1 cellular context compared by ENCODE assay signal in the genomic region with DNA sequence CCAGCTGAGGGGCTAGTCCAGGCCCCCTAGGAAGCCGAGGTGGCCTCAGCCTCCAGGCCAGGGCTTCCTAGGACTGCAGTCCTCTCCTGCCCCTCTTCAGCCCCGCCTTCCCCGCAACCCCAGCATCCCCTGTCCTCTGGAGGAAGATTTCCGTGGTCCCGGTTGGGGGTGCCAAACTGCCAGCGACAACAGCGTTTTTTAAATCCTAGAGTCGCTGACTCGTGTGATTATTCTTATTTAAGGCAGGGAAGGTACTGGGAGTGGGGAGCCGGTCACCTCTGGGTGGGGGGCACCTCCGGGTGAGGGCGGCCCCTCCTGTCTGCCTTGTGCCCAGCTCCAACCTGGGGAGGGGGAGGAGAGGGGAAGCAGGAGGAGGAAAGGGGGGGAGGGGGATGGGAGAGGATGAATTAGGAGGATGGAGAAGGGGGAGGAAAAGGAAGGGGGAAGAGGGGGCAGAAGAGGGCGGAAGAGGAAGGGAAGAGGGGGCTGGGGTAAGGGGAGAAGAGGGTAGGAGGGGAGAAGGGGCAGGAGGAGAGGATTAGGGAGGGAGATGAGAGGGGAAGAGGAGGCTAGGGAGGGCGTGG.
TF ChIP-seq lines count a peak whose summit lies in the region.

No MANE protein-coding gene starts in this region.

TF ChIP-seq in H1, 55 proteins besides CTCF, POLR2A, EP300 and RAD21:
- no peak for TF ChIP-seq KDM5A (IDR thresholded peaks at IDR 0.05; ENCODE audit: low read length)
- peak; percentile 36 for TF ChIP-seq ASH2L (IDR thresholded peaks at IDR 0.05; ENCODE audit: low read length)
- TF ChIP-seq CTBP2 (IDR thresholded peaks at IDR 0.05; ENCODE audit: borderline replicate concordance, insufficient read depth, insufficient read length, low read length), result peak; percentile 18
- TF ChIP-seq MAX (IDR thresholded peaks at IDR 0.05), result peak; percentile 23; the same call in 1 of the 2 replicates
- peak; percentile 96 for TF ChIP-seq KDM1A (IDR thresholded peaks at IDR 0.05; ENCODE audit: borderline replicate concordance, low read length)
